ENCODE assay signal across 22 cellular contexts in the genomic region with DNA sequence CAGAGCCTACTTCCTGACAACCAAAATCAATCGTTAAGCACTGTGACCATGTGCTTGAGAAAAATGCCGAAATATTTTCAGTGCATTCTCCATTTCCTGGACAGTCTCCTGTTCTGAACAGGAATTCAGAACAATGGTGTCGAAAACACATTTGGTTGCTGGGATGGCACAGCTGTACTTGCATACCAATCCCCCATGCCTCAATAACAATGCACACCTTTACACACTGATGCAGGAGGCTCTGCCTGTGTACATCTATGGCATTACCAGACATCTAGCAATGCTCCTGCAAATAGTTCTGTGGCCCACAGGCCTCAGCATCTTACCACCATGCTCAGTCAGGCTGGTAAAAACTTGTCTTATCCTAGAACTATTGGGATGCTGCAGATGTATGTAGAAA. TPM values are rescaled to one million over a fixed set of nuclear protein-coding genes. Genes with fewer than 3 reads are reported as not detected.
DNase-seq lines count a peak whose midpoint lies in the region; ATAC-seq and TF ChIP-seq lines count a peak whose summit lies in the region.
"Had no signal": no experiment of that assay in that cellular context is flagged by ENCODE, and none has a peak within 500 bp of the region (broad histone marks: within the 10 kb centered on the region; RNA-seq: fewer than 3 reads in every experiment).

No MANE protein-coding gene starts in this region.

- TF ChIP-seq CTCF in HFFc6 (IDR thresholded peaks at IDR 0.05) (no peak), colonic mucosa (IDR thresholded peaks at IDR 0.05) (no peak)

- no peaks in the 10 kb centered on the region for H3K9me3 ChIP-seq in colonic mucosa
- H3K9me3 ChIP-seq: BLaER1 treated with 17β-estradiol and CSF1 and Interleukin-3, amounts not matched to agents 10 nM and 100 nM had no signal

- H3K9ac ChIP-seq in colonic mucosa (ENCODE audit: low read depth in 2 of 2, low read length in 2 of 2), result no peak overlapping the region

- H3K4me3 Mint-ChIP-seq in activated CD4-positive, alpha-beta T cell treated with anti-CD3 and anti-CD28 coated beads, Interleukin-2, amount 10 ng/mL, durations not matched to agents 24 days and 14 days, result no peak overlapping the region
- no peak overlapping the region for H3K4me3 Mint-ChIP-seq in HFFc6
- no peak overlapping the region for H3K4me3 Mint-ChIP-seq in naive thymus-derived CD8-positive, alpha-beta T cell
- no peak overlapping the region for H3K4me3 Mint-ChIP-seq in immature natural killer cell

- POLR2A ChIA-PET in naive thymus-derived CD8-positive, alpha-beta T cell (lab: Charles Lee), result no interaction called here

- peak overlapping the region; percentile 16 for H3K27ac Mint-ChIP-seq in activated CD4-positive, alpha-beta T cell treated with anti-CD3 and anti-CD28 coated beads, Interleukin-2, amount 10 ng/mL, durations not matched to agents 24 days and 14 days
- H3K27ac Mint-ChIP-seq in HFFc6 (peak overlapping the region; percentile 6), immature natural killer cell (no peak overlapping the region)
- peak overlapping the region in 6 of 10 donors; percentile 16 to 69 (median 56) for H3K27ac Mint-ChIP-seq in naive thymus-derived CD8-positive, alpha-beta T cell

- no peaks in the 10 kb centered on the region for H3K27me3 ChIP-seq in colonic mucosa
- H3K27me3 ChIP-seq: BLaER1 treated with 17β-estradiol and CSF1 and Interleukin-3, amounts not matched to agents 10 nM and 100 nM had no signal

- peaks cover 22% of the 10 kb centered on the region for H3K36me3 Mint-ChIP-seq in activated CD4-positive, alpha-beta T cell treated with anti-CD3 and anti-CD28 coated beads, Interleukin-2, amount 10 ng/mL, durations not matched to agents 24 days and 14 days (ENCODE audit: low read depth)
- H3K36me3 Mint-ChIP-seq in HFFc6 (ENCODE audit: low read depth) (peaks cover 13% of the 10 kb centered on the region), immature natural killer cell (peaks cover 0 to 2% (median 0%) of the 10 kb centered on the region in 3 donors)
- peaks cover under 1 to 35% (median 4%) of the 10 kb centered on the region in 3 donors for H3K36me3 Mint-ChIP-seq in naive thymus-derived CD8-positive, alpha-beta T cell

- H3K4me1 ChIP-seq in colonic mucosa, result peaks cover 3% of the 10 kb centered on the region

- H3K27me3 Mint-ChIP-seq in activated CD4-positive, alpha-beta T cell treated with anti-CD3 and anti-CD28 coated beads, Interleukin-2, amount 10 ng/mL, durations not matched to agents 24 days and 14 days, result no peaks in the 10 kb centered on the region
- H3K27me3 Mint-ChIP-seq in HFFc6 (ENCODE audit: insufficient read depth) (no peaks in the 10 kb centered on the region; the same call in 1 of the 2 replicates), immature natural killer cell (ENCODE audit: low read depth in 3 of 3) (peaks cover 0 to 4% (median 0%) of the 10 kb centered on the region in 3 donors)
- no peaks in the 10 kb centered on the region for H3K27me3 Mint-ChIP-seq in naive thymus-derived CD8-positive, alpha-beta T cell
- H3K27me3 Mint-ChIP-seq: CD8-positive, alpha-beta memory T cell had no signal

- no peak overlapping the region for H3K4me3 ChIP-seq in colonic mucosa
- H3K4me3 ChIP-seq: BLaER1 treated with 17β-estradiol and CSF1 and Interleukin-3, amounts not matched to agents 10 nM and 100 nM had no signal

- ATAC-seq in naive thymus-derived CD8-positive, alpha-beta T cell, result no peak
- ATAC-seq in HG02970 (IDR thresholded peaks at IDR 0.05; ENCODE audit: low FRiP score, unreplicated experiment), result no peak

- intact Hi-C loops in activated CD4-positive, alpha-beta T cell treated with anti-CD3 and anti-CD28 coated beads, Interleukin-2, amount 10 ng/mL, durations not matched to agents 24 days and 14 days (cut with micrococcal nuclease), result no loop called here
- intact Hi-C loops in colonic mucosa (cut with DNase I), result no loop called here

- H3K4me1 Mint-ChIP-seq in activated CD4-positive, alpha-beta T cell treated with anti-CD3 and anti-CD28 coated beads, Interleukin-2, amount 10 ng/mL, durations not matched to agents 24 days and 14 days, result peaks cover 21% of the 10 kb centered on the region
- peaks cover 42% of the 10 kb centered on the region for H3K4me1 Mint-ChIP-seq in HFFc6 (ENCODE audit: low read depth)
- H3K4me1 Mint-ChIP-seq in naive thymus-derived CD8-positive, alpha-beta T cell, result peaks cover 18 to 53% (median 48%) of the 10 kb centered on the region in 4 donors
- H3K4me1 Mint-ChIP-seq in immature natural killer cell, result peaks cover 31 to 39% of the 10 kb centered on the region in 2 donors

- no peaks in the 10 kb centered on the region for H3K36me3 ChIP-seq in colonic mucosa

- no peak overlapping the region for H3K27ac ChIP-seq in colonic mucosa
- H3K27ac ChIP-seq: 22Rv1; BLaER1 treated with 17β-estradiol and CSF1 and Interleukin-3, amounts not matched to agents 10 nM and 100 nM had no signal

- no peak for DNase-seq in activated CD4-positive, alpha-beta T cell treated with anti-CD3 and anti-CD28 coated beads, Interleukin-2, amount 10 ng/mL, durations not matched to agents 24 days and 14 days
- no peak for DNase-seq in activated CD4-positive, alpha-beta T cell treated with anti-CD3 and anti-CD28 coated beads for 48 hours
- DNase-seq in HFFc6, result no peak
- DNase-seq in dermis microvascular lymphatic vessel endothelial cell (ENCODE audit: low read depth in 2 of 2), result peak; percentile 56 to 58
- DNase-seq in naive thymus-derived CD8-positive, alpha-beta T cell, result no peak
- no peak for DNase-seq in colonic mucosa
- DNase-seq in immature natural killer cell, result no peak
- DNase-seq: ACHN; Calu3; CD8-positive, alpha-beta memory T cell; Kasumi-1; NCI-H1417; NCI-H1694 treated with DMSO at 0.1 percent for 48 hours; NCI-H2081 treated with DMSO at 0.1 percent for 48 hours; NCI-H2171 treated with DMSO at 0.1 percent for 48 hours; NCI-H524 treated with DMSO at 0.1 percent for 48 hours; NCI-H82; OCI-M1; Right ventricle myocardium superior had no signal

- no peaks in the 10 kb centered on the region for H3K9me3 Mint-ChIP-seq in activated CD4-positive, alpha-beta T cell treated with anti-CD3 and anti-CD28 coated beads, Interleukin-2, amount 10 ng/mL, durations not matched to agents 24 days and 14 days
- H3K9me3 Mint-ChIP-seq in HFFc6 (no peaks in the 10 kb centered on the region), immature natural killer cell (no peaks in the 10 kb centered on the region)
- H3K9me3 Mint-ChIP-seq in naive thymus-derived CD8-positive, alpha-beta T cell, result no peaks in the 10 kb centered on the region
- H3K9me3 Mint-ChIP-seq: CD8-positive, alpha-beta memory T cell had no signal

RNA-seq across cellular contexts. Expression of gene CHTF8, which starts 6.2 kb away (rescaled TPM):
- total RNA-seq in activated CD4-positive, alpha-beta T cell treated with anti-CD3 and anti-CD28 coated beads, Interleukin-2, amount 10 ng/mL, durations not matched to agents 24 days and 14 days, result 124 and 138 TPM in 2 replicates
- 100 to 1,000 TPM; 103 to 149 (median 125) TPM for total RNA-seq in HFFc6 (2021; fragmentation: NEBNext Ultra II Directional; extraction: Animal tissue kit (Norgen Biotek cat#: 25700))
- total RNA-seq in dermis microvascular lymphatic vessel endothelial cell (60.8 and 85.3 TPM in 2 replicates), colonic mucosa (100 to 1,000 TPM in 1 of 2 donors, 10 to 100 TPM in 1; 82.9 to 143 TPM)
- 100 to 1,000 TPM; 126 to 137 TPM for total RNA-seq in naive thymus-derived CD8-positive, alpha-beta T cell
- polyA plus RNA-seq in naive thymus-derived CD8-positive, alpha-beta T cell, result 100 to 1,000 TPM; 165 to 192 (median 184) TPM
- polyA plus RNA-seq in immature natural killer cell, result 100 to 1,000 TPM; 134 to 160 (median 150) TPM

RNA-seq across cellular contexts. Expression of gene UTP4, which starts 6.2 kb away (rescaled TPM):
- 126 and 131 TPM in 2 replicates for total RNA-seq in activated CD4-positive, alpha-beta T cell treated with anti-CD3 and anti-CD28 coated beads, Interleukin-2, amount 10 ng/mL, durations not matched to agents 24 days and 14 days
- total RNA-seq in HFFc6 (2021; fragmentation: NEBNext Ultra II Directional; extraction: Animal tissue kit (Norgen Biotek cat#: 25700)), result 10 to 100 TPM; 64.1 to 82.4 (median 69.6) TPM
- 10.7 and 19.1 TPM in 2 replicates for total RNA-seq in dermis microvascular lymphatic vessel endothelial cell
- total RNA-seq in naive thymus-derived CD8-positive, alpha-beta T cell, result 10 to 100 TPM; 41.8 to 44.5 TPM
- polyA plus RNA-seq in naive thymus-derived CD8-positive, alpha-beta T cell, result 10 to 100 TPM; 72.4 to 77.6 (median 72.8) TPM
- total RNA-seq in colonic mucosa, result 10 to 100 TPM; 19.2 to 32.9 TPM
- polyA plus RNA-seq in immature natural killer cell, result 10 to 100 TPM; 38.8 to 69.1 (median 50.4) TPM

RNA-seq across cellular contexts. Expression of gene HAS3, which starts 20.8 kb away (rescaled TPM):
- 0.56 and 0.64 TPM in 2 replicates for total RNA-seq in activated CD4-positive, alpha-beta T cell treated with anti-CD3 and anti-CD28 coated beads, Interleukin-2, amount 10 ng/mL, durations not matched to agents 24 days and 14 days
- total RNA-seq in HFFc6 (2021; fragmentation: NEBNext Ultra II Directional; extraction: Animal tissue kit (Norgen Biotek cat#: 25700)), result 1 to 10 TPM; 1.5 to 2.1 (median 1.5) TPM
- total RNA-seq in dermis microvascular lymphatic vessel endothelial cell (1.0 and 7.6 TPM in 2 replicates), colonic mucosa (10 to 100 TPM in 1 of 2 donors, 1 to 10 TPM in 1; 5.1 to 19.9 TPM)
- total RNA-seq in naive thymus-derived CD8-positive, alpha-beta T cell, result 1 to 10 TPM; 3.4 to 4.0 TPM
- under 1 TPM; 0.07 to 0.55 (median 0.11) TPM for polyA plus RNA-seq in naive thymus-derived CD8-positive, alpha-beta T cell
- under 1 TPM in 2 of 3 donors, not detected in 1; 0.32 to 0.35 TPM for polyA plus RNA-seq in immature natural killer cell

Comparison
In these comparisons a context has a peak if more than half of its experiments do, and no peak if none do; other contexts are left out.
1. DNase-seq: peak in dermis microvascular lymphatic vessel endothelial cell (2 of 2); none in activated CD4-positive, alpha-beta T cell treated with anti-CD3 and anti-CD28 coated beads, Interleukin-2, amount 10 ng/mL, durations not matched to agents 24 days and 14 days (single experiment), activated CD4-positive, alpha-beta T cell treated with anti-CD3 and anti-CD28 coated beads for 48 hours (single experiment), HFFc6 (single experiment), naive thymus-derived CD8-positive, alpha-beta T cell (0 of 10), colonic mucosa (single experiment) and immature natural killer cell (0 of 3).
2. H3K27ac Mint-ChIP-seq: peak in activated CD4-positive, alpha-beta T cell treated with anti-CD3 and anti-CD28 coated beads, Interleukin-2, amount 10 ng/mL, durations not matched to agents 24 days and 14 days (single experiment), HFFc6 (single experiment) and naive thymus-derived CD8-positive, alpha-beta T cell (6 of 10); none in immature natural killer cell (0 of 6).